In the genomic region with DNA sequence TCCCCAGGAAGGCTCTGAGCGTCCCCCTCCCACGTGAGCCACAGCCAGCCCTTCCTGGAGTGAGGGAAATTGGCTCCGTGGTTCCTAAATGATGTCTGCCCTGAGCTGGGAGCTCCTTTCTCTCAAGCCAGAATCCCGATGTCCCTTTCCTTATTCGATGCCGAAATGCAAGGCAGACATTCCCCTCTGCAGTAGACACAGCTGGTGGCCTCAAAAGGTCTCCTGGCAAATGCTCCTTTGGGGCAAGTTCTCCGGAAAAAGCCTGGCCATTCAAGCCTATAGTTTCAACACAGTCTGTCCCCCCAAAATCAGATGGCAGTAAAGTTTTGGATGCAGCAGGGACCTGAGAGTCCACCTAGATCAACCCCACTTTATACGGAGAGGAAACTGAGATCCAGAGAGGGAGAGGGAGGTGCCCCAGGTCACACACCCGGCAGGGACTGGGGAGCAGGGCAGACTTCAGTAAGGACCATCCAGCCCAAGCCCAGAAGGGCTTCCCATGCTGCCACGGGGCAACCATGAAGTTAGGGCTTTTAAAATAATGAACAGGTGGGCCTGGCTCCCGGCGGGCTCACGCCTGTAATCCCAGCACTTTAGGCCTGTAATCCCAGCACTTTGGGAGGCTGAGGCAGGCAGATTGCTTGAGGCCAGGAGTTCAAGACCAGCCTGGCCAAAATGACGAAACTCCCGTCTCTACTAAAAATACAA, we compare ENCODE assay signal across 8 cellular contexts.
DNase-seq lines count a peak whose midpoint lies in the region; ATAC-seq and TF ChIP-seq lines count a peak whose summit lies in the region.

No MANE protein-coding gene starts in this region.

- H3K36me3 ChIP-seq in ES-I3 (ENCODE audit: insufficient read depth, low read length), result peaks cover 6% of the 10 kb centered on the region

- no peak for ATAC-seq in GM21381 (IDR thresholded peaks at IDR 0.05; ENCODE audit: unreplicated experiment)

- H3K9me3 ChIP-seq in ES-I3 (ENCODE audit: control insufficient read depth, insufficient read depth, low read length), result peaks cover 7% of the 10 kb centered on the region; the same call in 1 of the 2 replicates

- H3K9me3 Mint-ChIP-seq in endothelial cell (ENCODE audit: unreplicated experiment), result no peaks in the 10 kb centered on the region
- H3K9me3 Mint-ChIP-seq in osteocyte (ENCODE audit: unreplicated experiment), result no peaks in the 10 kb centered on the region

- H3K9ac ChIP-seq in ES-I3 (ENCODE audit: low read depth, low read length), result peak overlapping the region; percentile 79

- H3K4me1 Mint-ChIP-seq in endothelial cell (ENCODE audit: unreplicated experiment) (peaks cover 14% of the 10 kb centered on the region), osteocyte (ENCODE audit: unreplicated experiment) (peaks cover 28% of the 10 kb centered on the region)

- H3K27ac Mint-ChIP-seq in endothelial cell (ENCODE audit: unreplicated experiment) (peak overlapping the region; percentile 98), osteocyte (ENCODE audit: unreplicated experiment) (peak overlapping the region; percentile 84)

- H3K27me3 Mint-ChIP-seq in endothelial cell (ENCODE audit: unreplicated experiment) (peaks cover 16% of the 10 kb centered on the region), osteocyte (ENCODE audit: unreplicated experiment) (no peaks in the 10 kb centered on the region)

- H3K36me3 Mint-ChIP-seq in endothelial cell (ENCODE audit: low read depth, unreplicated experiment) (no peaks in the 10 kb centered on the region), osteocyte (ENCODE audit: unreplicated experiment) (peaks cover 4% of the 10 kb centered on the region)

- peak; percentile 87 for DNase-seq in NCI-H82 (lab: John Stamatoyannopoulos, UW)
- DNase-seq in endothelial cell (ENCODE audit: low spot score), result no peak
- no peak for DNase-seq in osteocyte (ENCODE audit: extremely low spot score, unreplicated experiment)
- DNase-seq in A172 (ENCODE audit: low spot score), result no peak
- no peak for DNase-seq in NCI-H187 (lab: John Stamatoyannopoulos, UW)
- DNase-seq in effector CD8-positive, alpha-beta T cell (lab: John Stamatoyannopoulos, UW), result no peak

- H3K4me3 Mint-ChIP-seq in endothelial cell (ENCODE audit: unreplicated experiment) (peak overlapping the region; percentile 100), osteocyte (ENCODE audit: unreplicated experiment) (peak overlapping the region; percentile 78)

- TF ChIP-seq CTCF in endothelial cell (IDR thresholded peaks at IDR 0.05; ENCODE audit: unreplicated experiment), result no peak
- TF ChIP-seq CTCF in osteocyte (IDR thresholded peaks at IDR 0.05), result no peak

- peaks cover 15% of the 10 kb centered on the region; the same call in 1 of the 2 replicates for H3K4me1 ChIP-seq in ES-I3 (ENCODE audit: insufficient read depth, low read length)
